Comparison of ENCODE assay signal across 23 cellular contexts in genomic region chr16:56207421-56207820, GRCh38. TPM values are rescaled to one million over a fixed set of nuclear protein-coding genes. Genes with fewer than 3 reads are reported as not detected.
DNase-seq lines count a peak whose midpoint lies in the region; ATAC-seq, FAIRE-seq and TF ChIP-seq lines count a peak whose summit lies in the region.
"Had no signal": no experiment of that assay in that cellular context is flagged by ENCODE, and none has a peak within 500 bp of the region (broad histone marks: within the 10 kb centered on the region; RNA-seq: fewer than 3 reads in every experiment).

No MANE protein-coding gene starts in this region.

- peaks cover 4% of the 10 kb centered on the region for H3K4me1 Mint-ChIP-seq in endodermal cell
- no peaks in the 10 kb centered on the region for H3K4me1 Mint-ChIP-seq in T-helper 2 cell treated with Interferon-gamma antibody and Interleukin-4, amounts not matched to agents 5 μg/mL and 100 μg/mL, for 36 hours (ENCODE audit: low read depth)
- H3K4me1 Mint-ChIP-seq: CD4-positive, CD25-positive, alpha-beta regulatory T cell had no signal

- no peaks in the 10 kb centered on the region for H4K20me1 ChIP-seq in IMR-90 (ENCODE audit: insufficient read depth, low read length)

- no peaks in the 10 kb centered on the region for H3K27me3 Mint-ChIP-seq in endodermal cell (ENCODE audit: insufficient read depth)
- peaks cover 44% of the 10 kb centered on the region for H3K27me3 Mint-ChIP-seq in T-helper 2 cell treated with Interferon-gamma antibody and Interleukin-4, amounts not matched to agents 5 μg/mL and 100 μg/mL, for 36 hours (ENCODE audit: low read depth)

- TF ChIP-seq CTCF in A549 (IDR thresholded peaks at IDR 0.05) (no peak), IMR-90 (conservative IDR thresholded peaks at IDR 0.05; ENCODE audit: low read depth, low read length) (no peak), endodermal cell (conservative IDR thresholded peaks at IDR 0.05) (peak; percentile 25), right atrium auricular region (IDR thresholded peaks at IDR 0.05) (no peak)

- H3K9me3 Mint-ChIP-seq in endodermal cell, result no peaks in the 10 kb centered on the region
- H3K9me3 Mint-ChIP-seq in T-helper 2 cell treated with Interferon-gamma antibody and Interleukin-4, amounts not matched to agents 5 μg/mL and 100 μg/mL, for 36 hours, result no peaks in the 10 kb centered on the region
- H3K9me3 Mint-ChIP-seq: CD4-positive, CD25-positive, alpha-beta regulatory T cell; CD8-positive, alpha-beta memory T cell had no signal

- intact Hi-C loops in IMR-90 (cut with micrococcal nuclease), result no loop called here

- no peak overlapping the region for H2BK20ac ChIP-seq in IMR-90 (ENCODE audit: low read depth, low read length)

- dilution Hi-C loops in IMR-90 (cut with HindIII; ENCODE audit: low sequenced_read_pairs, unreplicated experiment), result no loop called here

- no peak overlapping the region for H2BK120ac ChIP-seq in IMR-90 (ENCODE audit: low read depth, low read length)

- H3K9ac ChIP-seq in IMR-90 (ENCODE audit: low read depth, low read length) (no peak overlapping the region), endodermal cell (ENCODE audit: extremely low read depth, low read length, poor library complexity, severe bottlenecking) (no peak overlapping the region)
- H3K9ac ChIP-seq: KMS-11 had no signal

- H4K8ac ChIP-seq in IMR-90 (ENCODE audit: low read depth in 2 of 2, low read length in 2 of 2), result no peak overlapping the region

- H3K4ac ChIP-seq in IMR-90 (ENCODE audit: low read depth, low read length), result no peak overlapping the region

- FAIRE-seq in A549 (lab: Jason Lieb, UNC), result no peak
- FAIRE-seq: GM12878, H1 had no signal

- H4K5ac ChIP-seq in IMR-90 (ENCODE audit: low read depth, low read length), result no peak overlapping the region

- TF ChIP-seq RAD21 in A549 (conservative IDR thresholded peaks at IDR 0.05 in 1 of 2, IDR thresholded peaks at IDR 0.05 in 1 of 2) (no peak), IMR-90 (IDR thresholded peaks at IDR 0.05; ENCODE audit: low read length) (no peak)

- TF ChIP-seq POLR2A in A549 (IDR thresholded peaks at IDR 0.05; ENCODE audit: low read length), result no peak
- no peak for TF ChIP-seq POLR2A in IMR-90 (IDR thresholded peaks at IDR 0.05; ENCODE audit: low read depth, low read length)

- WGBS in A549 (ENCODE audit: missing lambda C conversion rate), result 1% methylated on average over 2 of the region's 2 CpGs
- no CpG with 5 or more reads among the region's 2 CpGs for WGBS in IMR-90 (ENCODE audit: extremely low coverage in 2 of 2, insufficient read length in 1 of 2), 2 experiments
- WGBS in endodermal cell (ENCODE audit: insufficient coverage in 1 of 2, insufficient read length in 1 of 2), 2 experiments, result 100% methylated on average over 1 of the region's 2 CpGs; no CpG with 5 or more reads in 1 of the 2 experiments

- H3K36me3 ChIP-seq in IMR-90 (ENCODE audit: control insufficient read depth, insufficient read depth, low read length) (no peaks in the 10 kb centered on the region), endodermal cell (ENCODE audit: control insufficient read depth, insufficient read depth, low read length) (no peaks in the 10 kb centered on the region), right atrium auricular region (no peaks in the 10 kb centered on the region)
- H3K36me3 ChIP-seq: HAP-1 had no signal

- no peaks in the 10 kb centered on the region for H3K79me1 ChIP-seq in IMR-90 (ENCODE audit: low read depth in 1 of 2, low read length in 2 of 2)

- no peak for TF ChIP-seq EP300 in A549 (IDR thresholded peaks at IDR 0.05)

- H3K4me2 ChIP-seq in A549 (no peak overlapping the region), IMR-90 (ENCODE audit: low read depth, low read length) (no peak overlapping the region)
- H3K4me2 ChIP-seq: KMS-11 had no signal

- H3K14ac ChIP-seq in IMR-90 (replicated peaks; ENCODE audit: low read depth, low read length), result no peak overlapping the region

- in situ Hi-C loops in IMR-90 (cut with MboI; ENCODE audit: low sequenced_read_pairs), result no loop called here

- H3K4me3 ChIP-seq in A549, result no peak overlapping the region
- H3K4me3 ChIP-seq in IMR-90 (ENCODE audit: insufficient read depth, low read depth, low read length), result no peak overlapping the region
- no peak overlapping the region for H3K4me3 ChIP-seq in endodermal cell (ENCODE audit: low read length)
- H3K4me3 ChIP-seq in right atrium auricular region, result no peak overlapping the region
- H3K4me3 ChIP-seq: GM12878, HAP-1 had no signal

- H2AK9ac ChIP-seq in IMR-90 (replicated peaks; ENCODE audit: low read depth, low read length, poor library complexity), result no peak overlapping the region

- no peak overlapping the region for H2AK5ac ChIP-seq in IMR-90 (ENCODE audit: low read depth, low read length)

- CTCF ChIA-PET in A549 (lab: Yijun Ruan, JAX) (interaction anchor here (1.2 kb wide), 1 partner anchor 17 kb away, joined by 3 read pairs; no protein-coding TSS in a partner anchor), IMR-90 (lab: Yijun Ruan, JAX) (no interaction called here)

- H3K23ac ChIP-seq in IMR-90 (ENCODE audit: low read depth, low read length), result no peak overlapping the region

- no peak overlapping the region for H3K4me3 Mint-ChIP-seq in endodermal cell
- H3K4me3 Mint-ChIP-seq in T-helper 2 cell treated with Interferon-gamma antibody and Interleukin-4, amounts not matched to agents 5 μg/mL and 100 μg/mL, for 36 hours, result no peak overlapping the region
- H3K4me3 Mint-ChIP-seq: CD4-positive, CD25-positive, alpha-beta regulatory T cell; CD8-positive, alpha-beta memory T cell had no signal

- H3K27ac ChIP-seq in A549 (no peak overlapping the region), IMR-90 (ENCODE audit: insufficient read depth, low read length) (no peak overlapping the region), endodermal cell (ENCODE audit: low read depth, low read length) (no peak overlapping the region), right atrium auricular region (no peak overlapping the region)
- H3K27ac ChIP-seq: HL-60, KMS-11 had no signal

- H3K18ac ChIP-seq in IMR-90 (ENCODE audit: low read depth, low read length), result no peak overlapping the region

- H3K36me3 Mint-ChIP-seq in endodermal cell (ENCODE audit: low read depth), result no peaks in the 10 kb centered on the region
- H3K36me3 Mint-ChIP-seq in T-helper 2 cell treated with Interferon-gamma antibody and Interleukin-4, amounts not matched to agents 5 μg/mL and 100 μg/mL, for 36 hours (ENCODE audit: low read depth), result no peaks in the 10 kb centered on the region
- H3K36me3 Mint-ChIP-seq: CD4-positive, CD25-positive, alpha-beta regulatory T cell had no signal

- H4K91ac ChIP-seq in IMR-90 (ENCODE audit: insufficient read depth, low read depth, low read length), result no peak overlapping the region

- POLR2A ChIA-PET in A549 (lab: Yijun Ruan, JAX) (no interaction called here), IMR-90 (lab: Charles Lee; ENCODE audit: unreplicated experiment) (no interaction called here)

- no peak overlapping the region for H2BK5ac ChIP-seq in IMR-90 (ENCODE audit: low read depth, low read length, poor library complexity, severe bottlenecking)

- H3K27ac Mint-ChIP-seq in endodermal cell, result no peak overlapping the region
- no peak overlapping the region for H3K27ac Mint-ChIP-seq in T-helper 2 cell treated with Interferon-gamma antibody and Interleukin-4, amounts not matched to agents 5 μg/mL and 100 μg/mL, for 36 hours
- H3K27ac Mint-ChIP-seq: CD4-positive, CD25-positive, alpha-beta regulatory T cell; CD8-positive, alpha-beta memory T cell had no signal

- no peak overlapping the region for H2BK15ac ChIP-seq in IMR-90 (ENCODE audit: low read depth, low read length)

- BruUV-seq in IMR-90 (replicated peaks; lab: Mats Ljungman, UMichigan), result no TSS peak

- H3K9me3 ChIP-seq in A549, result no peaks in the 10 kb centered on the region
- no peaks in the 10 kb centered on the region for H3K9me3 ChIP-seq in IMR-90 (ENCODE audit: control insufficient read depth, insufficient read depth, low read length)
- H3K9me3 ChIP-seq in endodermal cell (ENCODE audit: control insufficient read depth, low read length), result no peaks in the 10 kb centered on the region
- no peaks in the 10 kb centered on the region for H3K9me3 ChIP-seq in right atrium auricular region
- H3K9me3 ChIP-seq: BE2C, HAP-1 had no signal

- ATAC-seq in A549, result no peak
- ATAC-seq in IMR-90 (ENCODE audit: low read depth), result no peak
- ATAC-seq: GM12878 had no signal

- H3K56ac ChIP-seq in IMR-90 (ENCODE audit: extremely low read depth, insufficient read depth, low read length), result no peak overlapping the region

- no peaks in the 10 kb centered on the region for H3K9me1 ChIP-seq in IMR-90 (ENCODE audit: insufficient read depth, low read length)

- DNase-seq in DMS53 (lab: John Stamatoyannopoulos, UW), result peak; percentile 35
- DNase-seq in DMS53 treated with DMSO at 0.1 percent for 48 hours (lab: John Stamatoyannopoulos, UW; ENCODE audit: unreplicated experiment), result no peak
- no peak for DNase-seq in A549 (ENCODE audit: low read depth in 1 of 2, low spot score in 1 of 2)
- no peak for DNase-seq in IMR-90
- no peak for DNase-seq in endodermal cell
- DNase-seq in right atrium auricular region (ENCODE audit: low spot score), result no peak
- no peak for DNase-seq in T-helper 2 cell treated with Interferon-gamma antibody and Interleukin-4, amounts not matched to agents 5 μg/mL and 100 μg/mL, for 36 hours (ENCODE audit: low spot score)
- DNase-seq: 8988T; ACHN; BE2C; C1 segment of cervical spinal cord; CD4-positive, CD25-positive, alpha-beta regulatory T cell; CD8-positive, alpha-beta memory T cell; COR-L47; DMS 273 treated with DMSO at 0.1 percent for 48 hours; DND-41; EL had no signal

- H3K4me1 ChIP-seq in A549, result no peaks in the 10 kb centered on the region
- H3K4me1 ChIP-seq in IMR-90 (ENCODE audit: control insufficient read depth, insufficient read depth, low read length), result no peaks in the 10 kb centered on the region
- no peaks in the 10 kb centered on the region for H3K4me1 ChIP-seq in endodermal cell (ENCODE audit: control insufficient read depth, insufficient read depth, low read length)
- H3K4me1 ChIP-seq in right atrium auricular region, result peaks cover 0 to 15% of the 10 kb centered on the region in 2 donors

- H3K27me3 ChIP-seq in IMR-90 (ENCODE audit: control insufficient read depth, insufficient read depth, low read length) (peaks cover 1% of the 10 kb centered on the region), endodermal cell (ENCODE audit: control insufficient read depth, insufficient read depth, low read length, poor library complexity, severe bottlenecking) (no peaks in the 10 kb centered on the region), right atrium auricular region (no peaks in the 10 kb centered on the region)
- H3K27me3 ChIP-seq: BE2C had no signal

- H2AFZ ChIP-seq in IMR-90 (replicated peaks; ENCODE audit: low read length, poor library complexity), result no peak overlapping the region

RNA-seq across cellular contexts. Expression of gene GNAO1, which starts 16.1 kb away (rescaled TPM):
- polyA plus RNA-seq in A549 (2011; rRNA removed) (0.05 and 0.22 TPM in 2 replicates), A549 (2017; fragmentation: RNase III; extraction: RNeasy Plus Mini Kit Qiagen cat#74134 plus additional on column Dnase treatment) (0.23 to 0.47 TPM (median 0.24 TPM) in 3 replicates), IMR-90 (2012; rRNA removed) (0.07 and 0.09 TPM in 2 replicates)
- 0.08 and 0.09 TPM in 2 replicates for polyA plus RNA-seq in A549 (2012; cell fraction: cytosol; rRNA removed)
- 0.06 and 0.16 TPM in 2 replicates for polyA plus RNA-seq in A549 (2012; cell fraction: nucleus; rRNA removed)
- polyA minus RNA-seq in A549 (2011; rRNA and poly(A)+ RNA removed), result 0.21 TPM in 1 of 2 replicates, not detected in the other
- total RNA-seq in IMR-90 (2012; rRNA removed) (under 0.01 TPM in 1 of 2 replicates, not detected in the other), endodermal cell (1 to 10 TPM; 2.7 to 7.1 TPM), right atrium auricular region (10 to 100 TPM; 43.1 to 54.8 TPM)
- 0.03 and 0.10 TPM in 2 replicates for polyA plus RNA-seq in IMR-90 (2012; cell fraction: cytosol; rRNA removed)
- 0.11 and 0.25 TPM in 2 replicates for polyA plus RNA-seq in IMR-90 (2012; cell fraction: nucleus; rRNA removed; ENCODE audit: low replicate concordance)
- polyA plus RNA-seq in endodermal cell (2013, experiment 1 of 2), result 7.8 TPM
- polyA plus RNA-seq in endodermal cell (2013, experiment 2 of 2), result 6.5 TPM
- total RNA-seq: G401 had no signal
- polyA plus RNA-seq: CD4-positive, CD25-positive, alpha-beta regulatory T cell had no signal

Comparison
In these comparisons a context has a peak if more than half of its experiments do, and no peak if none do; other contexts are left out.
1. RNA of gene GNAO1, which starts 16.1 kb away (total RNA-seq): 43.1 to 54.8 TPM in right atrium auricular region; 2.7 to 7.1 TPM in endodermal cell and under 0.01 TPM in IMR-90; every median in the first group is over 4 times any median in the second.